Comparison of ENCODE assay signal across 8 cellular contexts in genomic region chr7:155206286-155207020, GRCh38.
DNase-seq lines count a peak whose midpoint lies in the region; ATAC-seq and TF ChIP-seq lines count a peak whose summit lies in the region.

No MANE protein-coding gene starts in this region.

- peaks cover 19% of the 10 kb centered on the region for H3K4me1 ChIP-seq in effector memory CD4-positive, alpha-beta T cell (ENCODE audit: control insufficient read depth, insufficient read depth, low read length, poor library complexity, severe bottlenecking)

- H3K4me3 ChIP-seq in effector memory CD4-positive, alpha-beta T cell (ENCODE audit: insufficient read depth, low read depth, low read length, poor library complexity, severe bottlenecking): peak overlapping the region; percentile 53

- H3K4me1 Mint-ChIP-seq in CD14-positive monocyte (peaks cover 22% of the 10 kb centered on the region), nephron (peaks cover 29% of the 10 kb centered on the region)

- H3K36me3 ChIP-seq in KOPT-K1 (ENCODE audit: insufficient read depth, low read length): no peaks in the 10 kb centered on the region
- H3K36me3 ChIP-seq in effector memory CD4-positive, alpha-beta T cell (ENCODE audit: control insufficient read depth, insufficient read depth, low read length): no peaks in the 10 kb centered on the region

- H3K4me3 Mint-ChIP-seq in CD14-positive monocyte (peak overlapping the region; percentile 74 to 94), nephron (peak overlapping the region; percentile 10 to 40 (median 28))

- H3K27me3 Mint-ChIP-seq in CD14-positive monocyte (ENCODE audit: low read depth in 3 of 3) (peaks cover 0 to 9% (median 0%) of the 10 kb centered on the region in 3 donors), nephron (ENCODE audit: low read depth) (peaks cover 10% of the 10 kb centered on the region)

- TF ChIP-seq CTCF in CD14-positive monocyte (IDR thresholded peaks at IDR 0.05) (no peak), nephron (IDR thresholded peaks at IDR 0.05; ENCODE audit: unreplicated experiment in 3 of 3) (no peak)

- peak; percentile 97 for DNase-seq in CD14-positive monocyte (ENCODE audit: low spot score)
- DNase-seq in activated CD4-positive, alpha-beta T cell treated with anti-CD3 and anti-CD28 coated beads, Interleukin-2, amount 50 U/mL, for 24 hours (ENCODE audit: low read depth in 1 of 2, low spot score in 1 of 2): peak; percentile 46 to 80
- DNase-seq in effector memory CD4-positive, alpha-beta T cell: peak; percentile 58 to 71 (median 63)
- DNase-seq in substantia nigra (lab: John Stamatoyannopoulos, UW): peak in 22 of 49 donors; percentile 5 to 60 (median 32)
- no peak for DNase-seq in HuH-7.5 (ENCODE audit: low spot score)

- H3K27ac ChIP-seq in KOPT-K1 (ENCODE audit: low read depth, low read length, poor library complexity, severe bottlenecking): peak overlapping the region; percentile 88
- H3K27ac ChIP-seq in effector memory CD4-positive, alpha-beta T cell (ENCODE audit: insufficient read depth, low read length, poor library complexity, severe bottlenecking): peak overlapping the region; percentile 78
- H3K27ac ChIP-seq in substantia nigra (ENCODE audit: low read depth, low read length, poor library complexity, severe bottlenecking): peak overlapping the region; percentile 17

- H3K9me3 Mint-ChIP-seq in CD14-positive monocyte (peaks cover 2 to 10% (median 5%) of the 10 kb centered on the region in 7 donors), nephron (no peaks in the 10 kb centered on the region)

- no peaks in the 10 kb centered on the region for H3K9me3 ChIP-seq in KOPT-K1 (ENCODE audit: insufficient read depth, low read length, poor library complexity, severe bottlenecking)
- no peaks in the 10 kb centered on the region for H3K9me3 ChIP-seq in effector memory CD4-positive, alpha-beta T cell (ENCODE audit: control insufficient read depth, low read length)

- no peaks in the 10 kb centered on the region for H3K36me3 Mint-ChIP-seq in CD14-positive monocyte
- no peaks in the 10 kb centered on the region for H3K36me3 Mint-ChIP-seq in nephron (ENCODE audit: low read depth)

- H3K27ac Mint-ChIP-seq in CD14-positive monocyte: peak overlapping the region; percentile 100
- peak overlapping the region; percentile 45 to 86 (median 60) for H3K27ac Mint-ChIP-seq in nephron

- no peaks in the 10 kb centered on the region for H3K27me3 ChIP-seq in effector memory CD4-positive, alpha-beta T cell (replicated peaks; ENCODE audit: control insufficient read depth, insufficient read depth, low read length, poor library complexity, severe bottlenecking)

- intact Hi-C loops in CD14-positive monocyte (cut with micrococcal nuclease): loop anchor here (1.0 to 10.0 kb wide), 6 partner anchors 76 to 279 kb away; partner anchors contain the start of genes INSIG1 (in 1 of the 2) and PAXIP1 (in 1 of the 2)

- peak; percentile 44 for ATAC-seq in GM21381 (IDR thresholded peaks at IDR 0.05; ENCODE audit: unreplicated experiment)

Comparison
In these comparisons a context has a peak if more than half of its experiments do, and no peak if none do; other contexts are left out.
1. H3K27ac ChIP-seq: peak in every context shown above with its lines; median percentile 88 in KOPT-K1; 78 in effector memory CD4-positive, alpha-beta T cell; 17 in substantia nigra.